Comparison of ENCODE assay signal across 33 cellular contexts in genomic region chr3:9139366-9139765, GRCh38.
DNase-seq lines count a peak whose midpoint lies in the region; FAIRE-seq and TF ChIP-seq lines count a peak whose summit lies in the region.
"Had no signal": no experiment of that assay in that cellular context is flagged by ENCODE, and none has a peak within 500 bp of the region (broad histone marks: within the 10 kb centered on the region; RNA-seq: fewer than 3 reads in every experiment).

No MANE protein-coding gene starts in this region.

- dilution Hi-C loops in keratinocyte (cut with MboI; ENCODE audit: extremely low pct_ligation_motif_present, low sequenced_read_pairs): no loop called here

- no peak overlapping the region for H2AK5ac ChIP-seq in trophoblast cell (ENCODE audit: low read length)

- no peak overlapping the region for H4K8ac ChIP-seq in trophoblast cell (ENCODE audit: low read depth, low read length)

- peak; percentile 5 for FAIRE-seq in keratinocyte (lab: Jason Lieb, UNC)
- FAIRE-seq: A204.1, A549, D721Med had no signal

- H3K27me3 ChIP-seq in keratinocyte (ENCODE audit: control insufficient read depth, extremely low read depth, insufficient read depth, low read length) (no peaks in the 10 kb centered on the region), trophoblast cell (ENCODE audit: insufficient read depth, low read length) (no peaks in the 10 kb centered on the region), ovary (no peaks in the 10 kb centered on the region)
- H3K27me3 ChIP-seq: BE2C, BLaER1 had no signal

- no peaks in the 10 kb centered on the region for H4K20me1 ChIP-seq in keratinocyte (ENCODE audit: control insufficient read depth, extremely low read depth, insufficient read depth, low read length)
- H4K20me1 ChIP-seq: BLaER1 had no signal

- H4K91ac ChIP-seq in trophoblast cell (ENCODE audit: low read depth, low read length): no peak overlapping the region

- POLR2A ChIA-PET in HEK293 (lab: Yijun Ruan, JAX): no interaction called here

- no peak overlapping the region for H3K14ac ChIP-seq in trophoblast cell (ENCODE audit: low read length)

- H3K36me3 ChIP-seq in HEK293 (ENCODE audit: control insufficient read depth in 2 of 2, insufficient read depth in 1 of 2, low read length in 2 of 2): no peaks in the 10 kb centered on the region
- peaks cover 0 to 4% of the 10 kb centered on the region in 2 experiments for H3K36me3 ChIP-seq in keratinocyte (ENCODE audit: control insufficient read depth in 2 of 2, extremely low read depth in 1 of 2, insufficient read depth in 2 of 2, low read length in 2 of 2)
- H3K36me3 ChIP-seq in trophoblast cell (ENCODE audit: control insufficient read depth in 1 of 2, insufficient read depth in 2 of 2, low read length in 2 of 2): no peaks in the 10 kb centered on the region
- H3K36me3 ChIP-seq in ovary: no peaks in the 10 kb centered on the region
- H3K36me3 ChIP-seq: BE2C had no signal

- H3K9ac ChIP-seq in keratinocyte (ENCODE audit: control insufficient read depth, extremely low read depth, insufficient read depth, low read length): no peak overlapping the region
- no peak overlapping the region for H3K9ac ChIP-seq in trophoblast cell (ENCODE audit: low read length)
- H3K9ac ChIP-seq: BLaER1; BLaER1 treated with 17β-estradiol and CSF1 and Interleukin-3, amounts not matched to agents 10 nM and 100 nM had no signal

- no peaks in the 10 kb centered on the region for H3K9me1 ChIP-seq in keratinocyte (ENCODE audit: control insufficient read depth, extremely low read depth, insufficient read depth, low read length)

- H3K27ac ChIP-seq in HEK293 (ENCODE audit: extremely low read depth, low read depth, low read length): no peak overlapping the region
- no peak overlapping the region for H3K27ac ChIP-seq in keratinocyte (ENCODE audit: control insufficient read depth, insufficient read depth, low read length)
- no peak overlapping the region for H3K27ac ChIP-seq in trophoblast cell (ENCODE audit: low read depth, low read length)
- no peak overlapping the region for H3K27ac ChIP-seq in ovary
- H3K27ac ChIP-seq: 22Rv1; A549; BLaER1; BLaER1 treated with 17β-estradiol and CSF1 and Interleukin-3, amounts not matched to agents 10 nM and 100 nM; C4-2B had no signal

- H2BK12ac ChIP-seq in trophoblast cell (ENCODE audit: low read length): no peak overlapping the region

- H2BK5ac ChIP-seq in trophoblast cell (ENCODE audit: low read depth, low read length, poor library complexity): no peak overlapping the region

- no peak for TF ChIP-seq POLR2A in ovary (IDR thresholded peaks at IDR 0.05)

- H3K4me1 ChIP-seq in HEK293 (ENCODE audit: control insufficient read depth, insufficient read depth, low read length) (peaks cover 23% of the 10 kb centered on the region), keratinocyte (ENCODE audit: control insufficient read depth, extremely low read depth, insufficient read depth, low read length) (peaks cover 17% of the 10 kb centered on the region), trophoblast cell (ENCODE audit: control insufficient read depth in 1 of 2, insufficient read depth in 2 of 2, low read length in 2 of 2) (peaks cover 2 to 4% of the 10 kb centered on the region in 2 experiments), ovary (ENCODE audit: insufficient read depth) (peaks cover 14% of the 10 kb centered on the region)
- H3K4me1 ChIP-seq: A549, BE2C, Caco-2 had no signal

- H3K79me2 ChIP-seq in keratinocyte (ENCODE audit: control insufficient read depth, insufficient read depth, low read length): peaks cover 2% of the 10 kb centered on the region
- H3K79me2 ChIP-seq in trophoblast cell (ENCODE audit: control insufficient read depth, insufficient read depth, low read length, poor library complexity): no peaks in the 10 kb centered on the region

- H3K9me3 ChIP-seq in HEK293 (ENCODE audit: control insufficient read depth, insufficient read depth, low read depth, low read length) (no peaks in the 10 kb centered on the region; the same call in 1 of the 2 replicates), keratinocyte (ENCODE audit: control insufficient read depth, low read depth, low read length) (no peaks in the 10 kb centered on the region), trophoblast cell (ENCODE audit: insufficient read depth, low read depth, low read length) (peaks cover 4% of the 10 kb centered on the region), ovary (no peaks in the 10 kb centered on the region)
- H3K9me3 ChIP-seq: A549, BE2C had no signal

- H3K18ac ChIP-seq in trophoblast cell (ENCODE audit: low read length): no peak overlapping the region

- intact Hi-C loops in ovary (cut with DNase I): loop anchor here in 1 of 4 donors (5.0 kb wide), 1 partner anchor 108 kb away; the partner anchor contains the start of gene SRGAP3

- DNase-seq in keratinocyte (ENCODE audit: low read depth, low spot score): no peak
- DNase-seq in trophoblast cell: peak; percentile 72 to 79
- DNase-seq in HuH-7.5 (ENCODE audit: low spot score): no peak
- DNase-seq in ovary: no peak
- DNase-seq in effector CD8-positive, alpha-beta T cell (lab: John Stamatoyannopoulos, UW): no peak
- DNase-seq: 8988T; ACHN; AML-193; BE2C; C1 segment of cervical spinal cord; Caco-2; Calu3; CD4-positive, alpha-beta memory T cell; CD4-positive, alpha-beta T cell; CD4-positive, CD25-positive, alpha-beta regulatory T cell; CD8-positive, alpha-beta memory T cell; CD8-positive, alpha-beta T cell; COR-L47; DMS 273 treated with DMSO at 0.1 percent for 48 hours; DMS153; DMS53; DMS79; DMS79 treated with DMSO at 0.1 percent for 48 hours; DND-41; EL had no signal

- CTCF ChIA-PET in HEK293 (lab: Yijun Ruan, JAX): no interaction called here

- no peak for TF ChIP-seq EP300 in ovary (IDR thresholded peaks at IDR 0.05)

- H3K4me3 ChIP-seq in HEK293 (ENCODE audit: low read depth, low read length) (no peak overlapping the region), keratinocyte (ENCODE audit: control insufficient read depth in 2 of 3, extremely low read depth in 1 of 3, insufficient read depth in 2 of 3, low read depth in 1 of 3, low read length in 3 of 3) (no peak overlapping the region), trophoblast cell (ENCODE audit: low read depth, low read length) (no peak overlapping the region), ovary (no peak overlapping the region)
- H3K4me3 ChIP-seq: A549; BLaER1; BLaER1 treated with 17β-estradiol and CSF1 and Interleukin-3, amounts not matched to agents 10 nM and 100 nM had no signal

- WGBS in trophoblast cell (ENCODE audit: extremely low coverage, insufficient coverage, insufficient read length): no CpG with 5 or more reads among the region's 4 CpGs
- 98% methylated on average over 4 of the region's 4 CpGs for WGBS in ovary, 3 donors

- H3K23ac ChIP-seq in trophoblast cell (ENCODE audit: low read length): no peak overlapping the region

- no peak overlapping the region for H3K4ac ChIP-seq in trophoblast cell (ENCODE audit: low read depth, low read length)

- H3K4me2 ChIP-seq in keratinocyte (ENCODE audit: control insufficient read depth, extremely low read depth, insufficient read depth, low read depth, low read length) (no peak overlapping the region), trophoblast cell (ENCODE audit: low read length) (no peak overlapping the region)
- H3K4me2 ChIP-seq: A549; BLaER1; BLaER1 treated with 17β-estradiol and CSF1 and Interleukin-3, amounts not matched to agents 10 nM and 100 nM had no signal

- TF ChIP-seq CTCF in HEK293 (tag by site-specific recombination; IDR thresholded peaks at IDR 0.05) (no peak), keratinocyte (optimal IDR thresholded peaks at IDR 0.05 in 1 of 3, IDR thresholded peaks at IDR 0.05 in 1 of 3, conservative IDR thresholded peaks at IDR 0.05 in 1 of 3; ENCODE audit: extremely low read depth in 1 of 3, insufficient read depth in 2 of 3, low read length in 3 of 3) (no peak), ovary (IDR thresholded peaks at IDR 0.05) (no peak)

- no peaks in the 10 kb centered on the region for H3K79me1 ChIP-seq in trophoblast cell (ENCODE audit: low read length)

- H2AFZ ChIP-seq in keratinocyte (ENCODE audit: control insufficient read depth, low read length): no peak overlapping the region
- H2AFZ ChIP-seq in trophoblast cell (ENCODE audit: insufficient read depth, low read length, poor library complexity): no peak overlapping the region

- no peak overlapping the region for H2BK120ac ChIP-seq in trophoblast cell (ENCODE audit: insufficient read depth, low read length, poor library complexity)

- H4K12ac ChIP-seq in trophoblast cell (ENCODE audit: low read depth, low read length): no peak overlapping the region

TF ChIP-seq in HEK293, 187 proteins besides CTCF, POLR2A, EP300 and RAD21 (continues in another document):
- TF ChIP-seq ZBTB8A (tag by site-specific recombination; IDR thresholded peaks at IDR 0.05) (no peak), PRDM4 (tag by site-specific recombination; IDR thresholded peaks at IDR 0.05) (no peak), ZNF629 (tag by site-specific recombination; IDR thresholded peaks at IDR 0.05) (no peak), OVOL3 (tag by site-specific recombination; IDR thresholded peaks at IDR 0.05) (no peak), ZNF830 (tag by site-specific recombination; IDR thresholded peaks at IDR 0.05; ENCODE audit: low read depth) (no peak), SETDB1 (IDR thresholded peaks at IDR 0.05; ENCODE audit: insufficient read length, low read length) (peak; percentile 24)

Comparison
In these comparisons a context has a peak if more than half of its experiments do, and no peak if none do; other contexts are left out.
1. DNase-seq: peak in trophoblast cell (2 of 2); none in keratinocyte (single experiment), HuH-7.5 (single experiment), ovary (0 of 5) and effector CD8-positive, alpha-beta T cell (single experiment).